In the genomic region with DNA sequence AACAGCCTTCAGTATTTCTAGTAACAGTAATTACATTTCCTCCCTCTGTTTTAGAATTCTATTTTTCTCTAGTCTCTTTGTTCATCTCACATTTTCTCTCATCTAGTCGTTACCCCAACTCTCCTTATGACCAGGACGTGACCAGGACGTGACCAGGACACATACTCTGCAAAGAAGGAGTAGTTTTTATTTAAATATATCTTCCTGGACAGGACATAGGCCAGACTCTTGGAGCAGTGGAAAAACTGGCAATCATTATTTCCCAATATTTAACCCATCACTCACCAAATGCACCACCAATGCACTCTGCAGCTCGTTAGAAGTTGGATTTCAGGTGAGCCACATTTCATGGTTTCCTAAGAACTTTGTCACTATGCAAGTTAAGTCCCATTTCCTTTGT, we compare ENCODE assay signal across 1 cellular context.
TF ChIP-seq lines count a peak whose summit lies in the region.

No MANE protein-coding gene starts in this region.

TF ChIP-seq in WTC11, 78 proteins besides CTCF, POLR2A, EP300 and RAD21:
- TF ChIP-seq ZNF396 (CRISPR knock-in tag; IDR thresholded peaks at IDR 0.05; ENCODE audit: borderline replicate concordance) (no peak), RORB (CRISPR knock-in tag; IDR thresholded peaks at IDR 0.05) (no peak), FOXJ3 (CRISPR knock-in tag; IDR thresholded peaks at IDR 0.05; ENCODE audit: borderline replicate concordance) (no peak), NFATC4 (CRISPR knock-in tag; IDR thresholded peaks at IDR 0.05) (no peak), TP53 (CRISPR knock-in tag; IDR thresholded peaks at IDR 0.05) (no peak), CREM (CRISPR knock-in tag; IDR thresholded peaks at IDR 0.05) (no peak), HMGXB4 (CRISPR knock-in tag; IDR thresholded peaks at IDR 0.05) (no peak), ZMAT4 (CRISPR knock-in tag; IDR thresholded peaks at IDR 0.05) (no peak), ZBTB21 (CRISPR knock-in tag; IDR thresholded peaks at IDR 0.05; ENCODE audit: borderline replicate concordance) (no peak), ZNF121 (CRISPR knock-in tag; IDR thresholded peaks at IDR 0.05) (no peak), AR (CRISPR knock-in tag; IDR thresholded peaks at IDR 0.05) (no peak), ZNF219 (CRISPR knock-in tag; IDR thresholded peaks at IDR 0.05; ENCODE audit: borderline replicate concordance) (no peak), ESRRA (CRISPR knock-in tag; IDR thresholded peaks at IDR 0.05; ENCODE audit: borderline replicate concordance) (no peak), PRRX2 (CRISPR knock-in tag; IDR thresholded peaks at IDR 0.05) (no peak), ARID4B (CRISPR knock-in tag; IDR thresholded peaks at IDR 0.05; ENCODE audit: borderline replicate concordance) (no peak), PREB (CRISPR knock-in tag; IDR thresholded peaks at IDR 0.05; ENCODE audit: borderline replicate concordance) (no peak)
- TF ChIP-seq, protein P1, sequence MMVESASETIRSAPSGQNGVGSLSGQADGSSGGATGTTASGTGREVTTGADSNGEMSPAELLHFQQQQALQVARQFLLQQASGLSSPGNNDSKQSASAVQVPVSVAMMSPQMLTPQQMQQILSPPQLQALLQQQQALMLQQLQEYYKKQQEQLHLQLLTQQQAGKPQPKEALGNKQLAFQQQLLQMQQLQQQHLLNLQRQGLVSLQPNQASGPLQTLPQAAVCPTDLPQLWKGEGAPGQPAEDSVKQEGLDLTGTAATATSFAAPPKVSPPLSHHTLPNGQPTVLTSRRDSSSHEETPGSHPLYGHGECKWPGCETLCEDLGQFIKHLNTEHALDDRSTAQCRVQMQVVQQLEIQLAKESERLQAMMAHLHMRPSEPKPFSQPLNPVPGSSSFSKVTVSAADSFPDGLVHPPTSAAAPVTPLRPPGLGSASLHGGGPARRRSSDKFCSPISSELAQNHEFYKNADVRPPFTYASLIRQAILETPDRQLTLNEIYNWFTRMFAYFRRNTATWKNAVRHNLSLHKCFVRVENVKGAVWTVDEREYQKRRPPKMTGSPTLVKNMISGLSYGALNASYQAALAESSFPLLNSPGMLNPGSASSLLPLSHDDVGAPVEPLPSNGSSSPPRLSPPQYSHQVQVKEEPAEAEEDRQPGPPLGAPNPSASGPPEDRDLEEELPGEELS (CRISPR knock-in tag; IDR thresholded peaks at IDR 0.05): no peak
- TF ChIP-seq, protein P2, sequence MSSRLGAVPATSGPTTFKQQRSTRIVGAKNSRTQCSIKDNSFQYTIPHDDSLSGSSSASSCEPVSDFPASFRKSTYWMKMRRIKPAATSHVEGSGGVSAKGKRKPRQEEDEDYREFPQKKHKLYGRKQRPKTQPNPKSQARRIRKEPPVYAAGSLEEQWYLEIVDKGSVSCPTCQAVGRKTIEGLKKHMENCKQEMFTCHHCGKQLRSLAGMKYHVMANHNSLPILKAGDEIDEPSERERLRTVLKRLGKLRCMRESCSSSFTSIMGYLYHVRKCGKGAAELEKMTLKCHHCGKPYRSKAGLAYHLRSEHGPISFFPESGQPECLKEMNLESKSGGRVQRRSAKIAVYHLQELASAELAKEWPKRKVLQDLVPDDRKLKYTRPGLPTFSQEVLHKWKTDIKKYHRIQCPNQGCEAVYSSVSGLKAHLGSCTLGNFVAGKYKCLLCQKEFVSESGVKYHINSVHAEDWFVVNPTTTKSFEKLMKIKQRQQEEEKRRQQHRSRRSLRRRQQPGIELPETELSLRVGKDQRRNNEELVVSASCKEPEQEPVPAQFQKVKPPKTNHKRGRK (CRISPR knock-in tag; IDR thresholded peaks at IDR 0.05; ENCODE audit: borderline replicate concordance): no peak
TF ChIP-seq in WTC11: peak in this region for 0.
